Comparison of ENCODE assay signal across 8 cellular contexts in the genomic region with DNA sequence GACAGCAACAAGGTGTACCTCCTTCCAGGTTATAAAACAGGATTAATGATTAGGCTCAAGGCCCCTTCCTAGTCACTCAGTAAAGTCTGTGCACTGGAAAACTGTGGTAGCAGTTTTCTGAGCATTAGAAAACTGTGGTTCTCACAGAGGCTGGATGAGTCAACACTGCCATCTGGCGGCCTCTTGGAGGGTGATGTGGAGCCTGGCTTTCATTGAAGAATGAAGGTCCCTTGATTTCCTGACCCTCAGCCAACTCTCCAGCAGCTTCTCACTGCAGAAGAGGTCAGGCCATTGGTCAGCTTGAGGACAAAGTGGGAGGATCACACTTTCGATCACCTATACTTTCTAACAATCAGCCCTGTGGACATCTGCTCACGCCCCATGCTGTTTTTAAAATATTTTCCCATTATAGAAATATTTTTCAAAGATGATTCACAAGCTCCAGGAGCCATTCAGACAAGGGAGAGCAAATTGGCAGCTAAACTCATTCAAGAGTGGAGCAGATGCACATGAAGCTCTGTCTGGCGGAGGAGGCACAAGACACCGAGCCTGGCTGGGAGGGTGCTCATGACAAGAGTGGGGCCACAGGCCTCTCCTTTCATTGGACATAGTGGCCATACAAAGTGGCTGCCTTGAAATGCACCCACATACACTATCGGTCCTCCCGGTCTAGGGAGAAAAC. TPM values are rescaled to one million over a fixed set of nuclear protein-coding genes. Genes with fewer than 3 reads are reported as not detected.
DNase-seq lines count a peak whose midpoint lies in the region; ATAC-seq and TF ChIP-seq lines count a peak whose summit lies in the region.

No MANE protein-coding gene starts in this region.

- H3K4me3 ChIP-seq in HAP-1 (no peak overlapping the region), NB4 (ENCODE audit: low read depth, low read length) (no peak overlapping the region)

- DNase-seq in GM03348 (ENCODE audit: low spot score) (peak; percentile 87), HAP-1 (ENCODE audit: low spot score in 2 of 2) (peak; percentile 69 to 81), NB4 (ENCODE audit: low read depth) (peak; percentile 78), T follicular helper cell (ENCODE audit: low read depth) (peak; percentile 51), amniotic epithelial cell (ENCODE audit: low read depth) (peak; percentile 59), left ventricle myocardium superior (peak; percentile 84), sciatic nerve (ENCODE audit: low spot score) (peak; percentile 83)

- no peak for TF ChIP-seq POLR2A in NB4 (IDR thresholded peaks at IDR 0.05; ENCODE audit: extremely low read depth, insufficient read length)

- peaks cover 4% of the 10 kb centered on the region for H3K27me3 ChIP-seq in HAP-1 (ENCODE audit: low read depth)

- H3K4me1 ChIP-seq in HAP-1 = peaks cover 14% of the 10 kb centered on the region

- H3K9me3 ChIP-seq in HAP-1 = no peaks in the 10 kb centered on the region

- ATAC-seq in left ventricle myocardium superior (peak; percentile 85), sciatic nerve (peak; percentile 82), HG03097 (IDR thresholded peaks at IDR 0.05; ENCODE audit: low FRiP score, unreplicated experiment) (no peak)

- in situ Hi-C loops in HAP-1 (cut with MboI; ENCODE audit: low sequenced_read_pairs) = loop anchor here (10.0 kb wide), 1 partner anchor 735 kb away; no protein-coding TSS in a partner anchor

- peak; percentile 94 for TF ChIP-seq CTCF in NB4 (IDR thresholded peaks at IDR 0.05; ENCODE audit: low read depth, low read length)

- intact Hi-C loops in left ventricle myocardium superior (cut with micrococcal nuclease) (loop anchor here (5.0 to 10.0 kb wide), 2 partner anchors 225 to 698 kb away; a partner anchor contains a TSS), sciatic nerve (cut with DNase I) (loop anchor here (10.0 kb wide), 1 partner anchor 735 kb away; no protein-coding TSS in a partner anchor)

- H3K36me3 ChIP-seq in HAP-1 (replicated peaks) = peaks cover 20% of the 10 kb centered on the region

RNA-seq across cellular contexts. Expression of a gene that starts 23.1 kb away (rescaled TPM):
- total RNA-seq in left ventricle myocardium superior (138 TPM), sciatic nerve (108 TPM)

RNA-seq across cellular contexts. Expression of a gene that starts 24.2 kb away (rescaled TPM):
- total RNA-seq in left ventricle myocardium superior = 8.8 TPM
- 17.2 TPM for total RNA-seq in sciatic nerve

RNA-seq across cellular contexts. Expression of a gene that starts 54.5 kb away (rescaled TPM):
- total RNA-seq in left ventricle myocardium superior (28.7 TPM), sciatic nerve (42.1 TPM)
